ENCODE assay signal across 11 cellular contexts in the genomic region with DNA sequence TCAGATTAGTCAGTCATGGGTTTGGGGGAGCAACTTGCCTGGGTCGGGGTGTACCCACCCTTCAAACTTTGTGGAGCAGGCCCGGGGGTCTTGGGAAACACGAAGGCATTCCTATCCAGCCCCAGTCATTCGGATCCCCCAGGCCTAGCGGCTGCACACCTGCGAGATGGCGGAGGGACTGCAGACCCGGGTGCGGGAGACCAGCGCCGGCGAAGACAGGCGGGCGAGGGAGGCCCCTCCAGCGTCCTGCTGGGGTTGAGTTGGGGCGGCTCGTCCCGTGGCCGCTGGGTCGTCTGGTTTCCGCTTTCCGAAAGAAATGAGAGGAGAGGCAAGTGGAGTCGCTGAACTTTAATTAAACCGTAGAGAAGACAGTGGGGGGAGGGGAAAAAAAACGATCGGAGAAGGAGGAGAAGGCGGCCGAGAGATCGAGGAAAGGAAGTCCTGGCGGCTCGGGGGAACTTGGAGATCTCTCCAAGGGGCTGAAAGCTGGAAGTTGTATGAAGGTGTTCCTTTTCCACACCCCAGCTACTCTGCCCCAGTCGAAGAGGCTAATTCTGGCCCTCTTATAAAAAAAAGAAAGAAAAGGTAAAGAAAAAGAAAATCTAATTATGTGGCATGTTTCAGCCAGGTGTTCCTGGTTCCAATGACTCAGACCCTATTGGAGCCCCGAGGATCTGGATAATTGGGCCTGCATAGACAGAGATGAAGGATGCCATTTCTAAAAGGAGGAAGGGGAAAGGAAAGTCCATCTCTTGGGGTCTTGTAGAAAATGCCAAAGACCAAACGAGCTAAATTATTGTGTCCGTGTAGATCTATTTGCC. TPM values are rescaled to one million over a fixed set of nuclear protein-coding genes. Genes with fewer than 3 reads are reported as not detected.
DNase-seq lines count a peak whose midpoint lies in the region; ATAC-seq and TF ChIP-seq lines count a peak whose summit lies in the region.
"Not testable (repeated sequence)": the region's sequence is repeated elsewhere in the genome, so short reads cannot be mapped to it uniquely, and the experiment has no call there.
"Had no signal": no experiment of that assay in that cellular context is flagged by ENCODE, and none has a peak within 500 bp of the region (broad histone marks: within the 10 kb centered on the region; RNA-seq: fewer than 3 reads in every experiment).

No MANE protein-coding gene starts in this region.

- not testable (repeated sequence) for ATAC-seq in CD4-positive, CD25-positive, alpha-beta regulatory T cell (ENCODE audit: low read depth in 2 of 2)

- CTCF ChIA-PET in activated CD4-positive, alpha-beta T cell treated with anti-CD3 and anti-CD28 coated beads, Interleukin-2, amount 10 ng/mL, durations not matched to agents 7 days and 5 days (lab: Charles Lee) = not testable (repeated sequence)

- peak in 2 of 3 donors; percentile 19 to 45 for DNase-seq in CD4-positive, CD25-positive, alpha-beta regulatory T cell
- peak; percentile 26 for DNase-seq in activated CD4-positive, alpha-beta T cell treated with anti-CD3 and anti-CD28 coated beads, Interleukin-2, amount 10 ng/mL, durations not matched to agents 7 days and 5 days
- DNase-seq in activated naive CD4-positive, alpha-beta T cell treated with Interleukin-2 at 50 U/mL for 16 hours = peak; percentile 5
- DNase-seq in immature natural killer cell = peak; percentile 41 to 51 (median 50)
- DNase-seq in neural crest cell (ENCODE audit: low read depth, low spot score) = not testable (repeated sequence)
- peak in 4 of 6 experiments; percentile 22 to 59 (median 38) for DNase-seq in stimulated activated naive CD4-positive, alpha-beta T cell (lab: John Stamatoyannopoulos, UW)

- intact Hi-C loops in dendritic cell treated with granulocyte-macrophage colony-stimulating factor and Interleukin-4, amounts not matched to agents 40 ng/mL and 50 ng/mL, for 4 days (cut with micrococcal nuclease) = not testable (repeated sequence)

- POLR2A ChIA-PET in activated CD4-positive, alpha-beta T cell treated with anti-CD3 and anti-CD28 coated beads, Interleukin-2, amount 10 ng/mL, durations not matched to agents 7 days and 5 days (lab: Charles Lee) = not testable (repeated sequence)

- H3K27ac ChIP-seq in CD4-positive, CD25-positive, alpha-beta regulatory T cell (ENCODE audit: insufficient read depth, low read length, poor library complexity, severe bottlenecking) = not testable (repeated sequence)
- H3K27ac ChIP-seq in KOPT-K1 (ENCODE audit: low read depth, low read length, poor library complexity, severe bottlenecking) = peak overlapping the region; percentile 77

- not testable (repeated sequence) for H3K9me3 Mint-ChIP-seq in CD4-positive, CD25-positive, alpha-beta regulatory T cell; activated CD4-positive, alpha-beta T cell treated with anti-CD3 and anti-CD28 coated beads, Interleukin-2, amount 10 ng/mL, durations not matched to agents 7 days and 5 days; dendritic cell treated with granulocyte-macrophage colony-stimulating factor and Interleukin-4, amounts not matched to agents 40 ng/mL and 50 ng/mL, for 4 days; immature natural killer cell; neural crest cell

- not testable (repeated sequence) for H3K4me1 ChIP-seq in CD4-positive, CD25-positive, alpha-beta regulatory T cell (ENCODE audit: control insufficient read depth, insufficient read depth, low read length, poor library complexity, severe bottlenecking)

- peak overlapping the region; percentile 92 to 97 (median 93) for H3K27ac Mint-ChIP-seq in CD4-positive, CD25-positive, alpha-beta regulatory T cell
- H3K27ac Mint-ChIP-seq in activated CD4-positive, alpha-beta T cell treated with anti-CD3 and anti-CD28 coated beads, Interleukin-2, amount 10 ng/mL, durations not matched to agents 7 days and 5 days = peak overlapping the region; percentile 91
- peak overlapping the region; percentile 60 for H3K27ac Mint-ChIP-seq in dendritic cell treated with granulocyte-macrophage colony-stimulating factor and Interleukin-4, amounts not matched to agents 40 ng/mL and 50 ng/mL, for 4 days
- H3K27ac Mint-ChIP-seq in immature natural killer cell = peak overlapping the region; percentile 93 to 98 (median 94)
- H3K27ac Mint-ChIP-seq in neural crest cell (ENCODE audit: unreplicated experiment) = not testable (repeated sequence)

- peaks cover 5 to 32% (median 15%) of the 10 kb centered on the region in 4 donors for H3K4me1 Mint-ChIP-seq in CD4-positive, CD25-positive, alpha-beta regulatory T cell
- H3K4me1 Mint-ChIP-seq in activated CD4-positive, alpha-beta T cell treated with anti-CD3 and anti-CD28 coated beads, Interleukin-2, amount 10 ng/mL, durations not matched to agents 7 days and 5 days = peaks cover 34% of the 10 kb centered on the region
- H3K4me1 Mint-ChIP-seq in dendritic cell treated with granulocyte-macrophage colony-stimulating factor and Interleukin-4, amounts not matched to agents 40 ng/mL and 50 ng/mL, for 4 days (ENCODE audit: low read depth) = peaks cover 14% of the 10 kb centered on the region
- peaks cover 33 to 39% of the 10 kb centered on the region in 2 donors for H3K4me1 Mint-ChIP-seq in immature natural killer cell
- peaks cover 13% of the 10 kb centered on the region for H3K4me1 Mint-ChIP-seq in neural crest cell

- H3K36me3 Mint-ChIP-seq in CD4-positive, CD25-positive, alpha-beta regulatory T cell; activated CD4-positive, alpha-beta T cell treated with anti-CD3 and anti-CD28 coated beads, Interleukin-2, amount 10 ng/mL, durations not matched to agents 7 days and 5 days (ENCODE audit: low read depth); dendritic cell treated with granulocyte-macrophage colony-stimulating factor and Interleukin-4, amounts not matched to agents 40 ng/mL and 50 ng/mL, for 4 days (ENCODE audit: low read depth); immature natural killer cell; neural crest cell (ENCODE audit: low read depth): not testable (repeated sequence)

- not testable (repeated sequence) for H3K36me3 ChIP-seq in CD4-positive, CD25-positive, alpha-beta regulatory T cell (ENCODE audit: control insufficient read depth, insufficient read depth, low read length); KOPT-K1 (ENCODE audit: insufficient read depth, low read length)

- TF ChIP-seq CTCF in neural crest cell (conservative IDR thresholded peaks at IDR 0.05) = not testable (repeated sequence)

- peak overlapping the region; percentile 53 for H3K4me3 ChIP-seq in CD4-positive, CD25-positive, alpha-beta regulatory T cell (ENCODE audit: low read depth, low read length)

- H3K27me3 Mint-ChIP-seq in CD4-positive, CD25-positive, alpha-beta regulatory T cell = peaks cover 63% of the 10 kb centered on the region
- peaks cover 17% of the 10 kb centered on the region for H3K27me3 Mint-ChIP-seq in activated CD4-positive, alpha-beta T cell treated with anti-CD3 and anti-CD28 coated beads, Interleukin-2, amount 10 ng/mL, durations not matched to agents 7 days and 5 days
- H3K27me3 Mint-ChIP-seq in dendritic cell treated with granulocyte-macrophage colony-stimulating factor and Interleukin-4, amounts not matched to agents 40 ng/mL and 50 ng/mL, for 4 days = peaks cover 81% of the 10 kb centered on the region
- peaks cover 5 to 13% (median 8%) of the 10 kb centered on the region in 3 donors for H3K27me3 Mint-ChIP-seq in immature natural killer cell (ENCODE audit: low read depth in 3 of 3)
- H3K27me3 Mint-ChIP-seq in neural crest cell (ENCODE audit: low read depth) = peaks cover 97% of the 10 kb centered on the region

- not testable (repeated sequence) for H3K9me3 ChIP-seq in CD4-positive, CD25-positive, alpha-beta regulatory T cell (ENCODE audit: control insufficient read depth in 2 of 2, low read length in 2 of 2); KOPT-K1 (ENCODE audit: insufficient read depth, low read length, poor library complexity, severe bottlenecking)

- peak overlapping the region; percentile 82 to 90 (median 83) for H3K4me3 Mint-ChIP-seq in CD4-positive, CD25-positive, alpha-beta regulatory T cell
- H3K4me3 Mint-ChIP-seq in activated CD4-positive, alpha-beta T cell treated with anti-CD3 and anti-CD28 coated beads, Interleukin-2, amount 10 ng/mL, durations not matched to agents 7 days and 5 days = peak overlapping the region; percentile 74
- H3K4me3 Mint-ChIP-seq in dendritic cell treated with granulocyte-macrophage colony-stimulating factor and Interleukin-4, amounts not matched to agents 40 ng/mL and 50 ng/mL, for 4 days = peak overlapping the region; percentile 72
- peak overlapping the region; percentile 80 to 92 (median 85) for H3K4me3 Mint-ChIP-seq in immature natural killer cell
- peak overlapping the region; percentile 73 for H3K4me3 Mint-ChIP-seq in neural crest cell

- H3K27me3 ChIP-seq in CD4-positive, CD25-positive, alpha-beta regulatory T cell (ENCODE audit: control insufficient read depth, insufficient read depth, low read length) = not testable (repeated sequence)

RNA-seq across cellular contexts. Expression of a gene that starts 28.2 kb away (rescaled TPM):
- total RNA-seq in CD4-positive, CD25-positive, alpha-beta regulatory T cell = 0.32 TPM
- polyA plus RNA-seq in CD4-positive, CD25-positive, alpha-beta regulatory T cell = under 1 TPM in 1 of 4 donors, not detected in 3; 0.09 TPM
- total RNA-seq in activated CD4-positive, alpha-beta T cell treated with anti-CD3 and anti-CD28 coated beads, Interleukin-2, amount 10 ng/mL, durations not matched to agents 7 days and 5 days = not detected
- polyA plus RNA-seq in immature natural killer cell = under 1 TPM; 0.45 to 0.99 (median 0.92) TPM
- total RNA-seq in neural crest cell = 5.6 and 8.3 TPM in 2 replicates
- total RNA-seq: pulmonary artery endothelial cell, temporal lobe had no signal

RNA-seq across cellular contexts. Expression of a gene that starts 48.9 kb away (rescaled TPM):
- total RNA-seq in CD4-positive, CD25-positive, alpha-beta regulatory T cell = not detected
- polyA plus RNA-seq in CD4-positive, CD25-positive, alpha-beta regulatory T cell = not detected
- total RNA-seq in activated CD4-positive, alpha-beta T cell treated with anti-CD3 and anti-CD28 coated beads, Interleukin-2, amount 10 ng/mL, durations not matched to agents 7 days and 5 days = not detected
- polyA plus RNA-seq in immature natural killer cell = not detected
- total RNA-seq in neural crest cell = 3.5 and 3.8 TPM in 2 replicates
- total RNA-seq: IMR-90, pulmonary artery endothelial cell, temporal lobe had no signal
- polyA plus RNA-seq: IMR-90 had no signal

RNA-seq across cellular contexts. Expression of a gene that starts 53.6 kb away (rescaled TPM):
- not detected for total RNA-seq in CD4-positive, CD25-positive, alpha-beta regulatory T cell
- not detected for polyA plus RNA-seq in CD4-positive, CD25-positive, alpha-beta regulatory T cell
- total RNA-seq in activated CD4-positive, alpha-beta T cell treated with anti-CD3 and anti-CD28 coated beads, Interleukin-2, amount 10 ng/mL, durations not matched to agents 7 days and 5 days = not detected
- polyA plus RNA-seq in immature natural killer cell = not detected
- total RNA-seq in neural crest cell = 10.7 and 11.0 TPM in 2 replicates
- total RNA-seq: IMR-90, pulmonary artery endothelial cell, temporal lobe had no signal

Comparison
In these comparisons a context has a peak if more than half of its experiments do, and no peak if none do; other contexts are left out.
1. RNA of a gene that starts 53.6 kb away (total RNA-seq): 10.7 to 11.0 TPM in neural crest cell; not detected in CD4-positive, CD25-positive, alpha-beta regulatory T cell (single experiment) and not detected in activated CD4-positive, alpha-beta T cell treated with anti-CD3 and anti-CD28 coated beads, Interleukin-2, amount 10 ng/mL, durations not matched to agents 7 days and 5 days; every median in the first group is over 10 times any median in the second.
2. Peak in every context shown above with its lines, with median percentiles within 50 percentile points of each other: H3K4me3 Mint-ChIP-seq.